Comparison of ENCODE assay signal across 20 cellular contexts in the genomic region with DNA sequence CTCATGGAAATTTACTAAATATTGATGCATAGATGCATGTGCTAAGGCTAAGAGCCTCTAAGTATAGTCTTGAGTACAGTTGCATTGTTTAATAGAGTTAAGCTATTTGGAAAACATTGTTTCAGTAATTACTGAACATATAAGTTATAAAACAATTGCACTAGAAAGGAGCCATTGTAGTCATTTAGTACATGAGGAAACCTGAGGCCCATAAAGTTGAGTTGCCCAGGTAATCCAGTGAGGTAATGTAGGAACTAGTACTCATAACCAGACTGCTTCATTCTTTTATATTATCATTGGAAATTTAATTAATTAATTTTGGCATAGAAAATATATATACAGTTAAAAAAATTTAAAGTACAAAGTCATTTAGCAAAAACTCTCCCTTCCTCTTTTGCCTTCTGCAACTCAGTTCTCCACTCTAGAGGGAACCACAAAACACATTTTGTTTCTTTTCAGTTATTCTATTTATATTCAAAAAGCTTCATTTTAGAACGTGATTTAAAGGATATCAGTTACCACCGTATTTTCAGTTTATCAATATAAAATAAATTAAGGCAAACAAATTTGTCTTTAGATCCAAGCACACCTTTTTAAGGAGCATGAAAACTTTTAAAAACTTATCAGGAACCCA. TPM values are rescaled to one million over a fixed set of nuclear protein-coding genes. Genes with fewer than 3 reads are reported as not detected.
DNase-seq lines count a peak whose midpoint lies in the region; ATAC-seq, FAIRE-seq and TF ChIP-seq lines count a peak whose summit lies in the region.
"Had no signal": no experiment of that assay in that cellular context is flagged by ENCODE, and none has a peak within 500 bp of the region (broad histone marks: within the 10 kb centered on the region; RNA-seq: fewer than 3 reads in every experiment).

No MANE protein-coding gene starts in this region.

- H3K9me3 ChIP-seq in GM12878 (replicated peaks; ENCODE audit: control insufficient read depth, insufficient read depth, low read length) = no peaks in the 10 kb centered on the region
- H3K9me3 ChIP-seq: vagina had no signal

- in situ Hi-C loops in GM12878 (cut with MboI) = loop anchor here (25.0 kb wide), 1 partner anchor 924 kb away; a partner anchor contains a TSS

- H3K4me2 ChIP-seq in GM12878 (ENCODE audit: control insufficient read depth, insufficient read depth) = peak overlapping the region; percentile 76

- DNase-seq in GM12878 (ENCODE audit: low read depth, low spot score) (no peak), NCI-H524 (lab: John Stamatoyannopoulos, UW) (no peak), NCI-H748 treated with DMSO at 0.1 percent for 48 hours (lab: John Stamatoyannopoulos, UW) (no peak)
- DNase-seq: activated CD4-positive, alpha-beta T cell treated with anti-CD3 and anti-CD28 coated beads, Interleukin-2, amount 10 ng/mL, durations not matched to agents 7 days and 5 days; activated CD8-positive, alpha-beta memory T cell treated with anti-CD3 and anti-CD28 coated beads, Interleukin-2, amount 50 U/mL, for 48 hours; aorta; effector memory CD8-positive, alpha-beta T cell; Karpas-422; left ventricle myocardium superior; NCI-H1436; NCI-H2171 treated with DMSO at 0.1 percent for 48 hours; stimulated activated CD8-positive, alpha-beta memory T cell treated with anti-CD3 and anti-CD28 coated beads, Interleukin-4, amount 100 ng/mL, for 48 hours; substantia nigra; SW 1271 had no signal

- H3K4me1 ChIP-seq in GM12878 (ENCODE audit: control insufficient read depth, insufficient read depth, low read length) = peaks cover 55% of the 10 kb centered on the region
- H3K4me1 ChIP-seq: vagina had no signal

- peaks cover 2% of the 10 kb centered on the region; the same call in 1 of the 2 replicates for H3K79me2 ChIP-seq in GM12878 (ENCODE audit: control insufficient read depth, insufficient read depth, low read length)

- no peak for TF ChIP-seq POLR2A in GM12878 (IDR thresholded peaks at IDR 0.05; ENCODE audit: low read depth, low read length)

- peak overlapping the region; percentile 78 for H3K27ac ChIP-seq in GM12878 (ENCODE audit: control insufficient read depth, insufficient read depth)
- H3K27ac ChIP-seq: vagina had no signal

- no peak for TF ChIP-seq RAD21 in GM12878 (IDR thresholded peaks at IDR 0.05; ENCODE audit: insufficient read depth, low read depth, low read length)

- no peaks in the 10 kb centered on the region for H3K27me3 ChIP-seq in GM12878 (replicated peaks in 1 of 2; ENCODE audit: control insufficient read depth in 2 of 2, insufficient read depth in 2 of 2, low read length in 1 of 2)
- H3K27me3 ChIP-seq: vagina had no signal

- CTCF ChIA-PET in GM12878 (lab: Yijun Ruan, JAX) = interaction anchor here (0.9 to 3.0 kb wide), 4 partner anchors 12 to 199 kb away, joined by 3 to 10 read pairs (median 3); no protein-coding TSS in a partner anchor

- RAD21 ChIA-PET in GM12878 (lab: Charles Lee; ENCODE audit: unreplicated experiment) = interaction anchor here (1.3 to 2.9 kb wide), 3 partner anchors 10 to 81 kb away, joined by 3 to 8 read pairs (median 4); a partner anchor contains a TSS

- intact Hi-C loops in GM12878 (cut with micrococcal nuclease; ENCODE audit: unreplicated experiment) = loop anchor here (5.0 to 10.0 kb wide), 5 partner anchors 81 to 927 kb away; a partner anchor contains a TSS

- no TSS peak for BruUV-seq in GM12878 (replicated peaks; lab: Mats Ljungman, UMichigan)

- TF ChIP-seq EP300 in GM12878 (IDR thresholded peaks at IDR 0.05; ENCODE audit: borderline replicate concordance in 1 of 2, control insufficient read depth in 1 of 2, low read depth in 2 of 2, low read length in 2 of 2) = no peak

- peak overlapping the region; percentile 30; the same call in 1 of the 2 replicates for H2AFZ ChIP-seq in GM12878 (ENCODE audit: control insufficient read depth, low read depth, low read length)

- peak overlapping the region; percentile 23; the same call in 1 of the 2 replicates for H3K4me3 ChIP-seq in GM12878
- H3K4me3 ChIP-seq: vagina had no signal

- no peak; a peak in 1 of 6 replicates for TF ChIP-seq CTCF in GM12878 (IDR thresholded peaks at IDR 0.05 in 2 of 3, conservative IDR thresholded peaks at IDR 0.05 in 1 of 3; ENCODE audit: control insufficient read depth in 2 of 3, extremely low read depth in 1 of 3, insufficient read depth in 1 of 3, low read depth in 3 of 3, low read length in 3 of 3)

- H3K36me3 ChIP-seq in GM12878 (ENCODE audit: control insufficient read depth in 2 of 2, insufficient read depth in 2 of 2, low read length in 1 of 2) = peaks cover 0 to 9% of the 10 kb centered on the region in 2 experiments; a peak in 3 of 4 replicates

- H3K9ac ChIP-seq in GM12878 (ENCODE audit: control insufficient read depth, insufficient read depth, low read length) = peak overlapping the region; percentile 46

- ATAC-seq in GM18858 (IDR thresholded peaks at IDR 0.05; ENCODE audit: unreplicated experiment) (peak; percentile 24), GM21576 (IDR thresholded peaks at IDR 0.05; ENCODE audit: unreplicated experiment) (peak; percentile 35), HG03432 (IDR thresholded peaks at IDR 0.05; ENCODE audit: unreplicated experiment) (peak; percentile 30), GM12878 (no peak), GM21737 (IDR thresholded peaks at IDR 0.05; ENCODE audit: unreplicated experiment) (no peak)
- ATAC-seq: effector memory CD8-positive, alpha-beta T cell; left ventricle myocardium superior had no signal

- FAIRE-seq in GM12878 (lab: Jason Lieb, UNC) = no peak

- WGBS in GM12878 (ENCODE audit: insufficient coverage, insufficient replicate concordance, low lambda C conversion rate, missing lambda C conversion rate) = 0% methylated on average over 2 of the region's 2 CpGs

- SMC1A ChIA-PET in GM12878 (lab: Charles Lee; ENCODE audit: uncharacterized antibody, unreplicated experiment) = interaction anchor here (0.9 to 4.0 kb wide), 6 partner anchors 8 to 558 kb away, joined by 3 to 12 read pairs (median 4); a partner anchor contains a TSS

- no peaks in the 10 kb centered on the region for H4K20me1 ChIP-seq in GM12878 (ENCODE audit: control insufficient read depth, insufficient read depth)

- POLR2A ChIA-PET in GM12878 (lab: Charles Lee) = interaction anchor here (2.6 kb wide), 1 partner anchor 80 kb away, joined by 11 read pairs; a partner anchor contains a TSS

TF ChIP-seq in GM12878, 131 proteins besides CTCF, POLR2A, EP300 and RAD21 (continues in another document):
- TF ChIP-seq, protein P1, sequence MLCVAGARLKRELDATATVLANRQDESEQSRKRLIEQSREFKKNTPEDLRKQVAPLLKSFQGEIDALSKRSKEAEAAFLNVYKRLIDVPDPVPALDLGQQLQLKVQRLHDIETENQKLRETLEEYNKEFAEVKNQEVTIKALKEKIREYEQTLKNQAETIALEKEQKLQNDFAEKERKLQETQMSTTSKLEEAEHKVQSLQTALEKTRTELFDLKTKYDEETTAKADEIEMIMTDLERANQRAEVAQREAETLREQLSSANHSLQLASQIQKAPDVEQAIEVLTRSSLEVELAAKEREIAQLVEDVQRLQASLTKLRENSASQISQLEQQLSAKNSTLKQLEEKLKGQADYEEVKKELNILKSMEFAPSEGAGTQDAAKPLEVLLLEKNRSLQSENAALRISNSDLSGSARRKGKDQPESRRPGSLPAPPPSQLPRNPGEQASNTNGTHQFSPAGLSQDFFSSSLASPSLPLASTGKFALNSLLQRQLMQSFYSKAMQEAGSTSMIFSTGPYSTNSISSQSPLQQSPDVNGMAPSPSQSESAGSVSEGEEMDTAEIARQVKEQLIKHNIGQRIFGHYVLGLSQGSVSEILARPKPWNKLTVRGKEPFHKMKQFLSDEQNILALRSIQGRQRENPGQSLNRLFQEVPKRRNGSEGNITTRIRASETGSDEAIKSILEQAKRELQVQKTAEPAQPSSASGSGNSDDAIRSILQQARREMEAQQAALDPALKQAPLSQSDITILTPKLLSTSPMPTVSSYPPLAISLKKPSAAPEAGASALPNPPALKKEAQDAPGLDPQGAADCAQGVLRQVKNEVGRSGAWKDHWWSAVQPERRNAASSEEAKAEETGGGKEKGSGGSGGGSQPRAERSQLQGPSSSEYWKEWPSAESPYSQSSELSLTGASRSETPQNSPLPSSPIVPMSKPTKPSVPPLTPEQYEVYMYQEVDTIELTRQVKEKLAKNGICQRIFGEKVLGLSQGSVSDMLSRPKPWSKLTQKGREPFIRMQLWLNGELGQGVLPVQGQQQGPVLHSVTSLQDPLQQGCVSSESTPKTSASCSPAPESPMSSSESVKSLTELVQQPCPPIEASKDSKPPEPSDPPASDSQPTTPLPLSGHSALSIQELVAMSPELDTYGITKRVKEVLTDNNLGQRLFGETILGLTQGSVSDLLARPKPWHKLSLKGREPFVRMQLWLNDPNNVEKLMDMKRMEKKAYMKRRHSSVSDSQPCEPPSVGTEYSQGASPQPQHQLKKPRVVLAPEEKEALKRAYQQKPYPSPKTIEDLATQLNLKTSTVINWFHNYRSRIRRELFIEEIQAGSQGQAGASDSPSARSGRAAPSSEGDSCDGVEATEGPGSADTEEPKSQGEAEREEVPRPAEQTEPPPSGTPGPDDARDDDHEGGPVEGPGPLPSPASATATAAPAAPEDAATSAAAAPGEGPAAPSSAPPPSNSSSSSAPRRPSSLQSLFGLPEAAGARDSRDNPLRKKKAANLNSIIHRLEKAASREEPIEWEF (IDR thresholded peaks at IDR 0.05; ENCODE audit: insufficient replicate concordance, low read depth, low read length) = no peak
- peak; percentile 70 for TF ChIP-seq RUNX3 (IDR thresholded peaks at IDR 0.05; ENCODE audit: low read length)
- 0 out of 2 replicates have a peak, but pooled peaks have one; percentile 23 for TF ChIP-seq BCL11A (IDR thresholded peaks at IDR 0.05; ENCODE audit: low read depth, low read length)
- TF ChIP-seq MEF2A (IDR thresholded peaks at IDR 0.05; ENCODE audit: insufficient read depth, low read depth, low read length) = peak; percentile 74; the same call in 1 of the 2 replicates

RNA-seq across cellular contexts. Expression of a gene that starts 27.8 kb away (rescaled TPM):
- 0.12 TPM in 1 of 2 replicates, not detected in the other for total RNA-seq in GM12878 (2013; cell fraction: nucleolus; rRNA removed)
- total RNA-seq in GM12878 (2014; rRNA removed) (not detected in 2 replicates), GM12878 (2014; rRNA removed; fragmentation: Illumina TruSeq; extraction: Trizol) (not detected in 2 replicates), GM12878 (2021) (not detected in 2 replicates)
- not detected for polyA plus RNA-seq in GM12878 (2011; ENCODE audit: low read depth)
- polyA plus RNA-seq in GM12878 (2011; rRNA removed) (0.01 and 0.10 TPM in 2 replicates), GM12878 (2014; fragmentation: Illumina TruSeq; extraction: Trizol) (0.14 TPM in 1 of 2 replicates, not detected in the other), GM12878 (2014; fragmentation: Nextera tagmentation; extraction: Ambion mirVana) (not detected), GM12878 (2014; rRNA removed) (not detected in 2 replicates), GM12878 (2016; fragmentation: Nextera tagmentation; extraction: Ambion mirVana) (not detected)
- 0.02 TPM in 1 of 2 replicates, not detected in the other for polyA plus RNA-seq in GM12878 (2011; cell fraction: cytosol; rRNA removed)
- 0.04 and 0.10 TPM in 2 replicates for polyA plus RNA-seq in GM12878 (2011; cell fraction: nucleus; rRNA removed)
- not detected in 2 replicates for polyA plus RNA-seq in GM12878 (2012)
- 0.05 and 0.07 TPM in 2 replicates for polyA minus RNA-seq in GM12878 (2011; rRNA and poly(A)+ RNA removed)
- polyA minus RNA-seq in GM12878 (2011; cell fraction: cytosol; rRNA and poly(A)+ RNA removed) = not detected in 2 replicates
- polyA minus RNA-seq in GM12878 (2011; cell fraction: nucleus; rRNA and poly(A)+ RNA removed) = 0.19 and 0.36 TPM in 2 replicates
- total RNA-seq: activated CD4-positive, alpha-beta T cell treated with anti-CD3 and anti-CD28 coated beads, Interleukin-2, amount 10 ng/mL, durations not matched to agents 7 days and 5 days; aorta; HT-29; left ventricle myocardium superior; vagina had no signal
- polyA plus RNA-seq: aorta had no signal

Comparison
In these comparisons a context has a peak if more than half of its experiments do, and no peak if none do; other contexts are left out.
1. ATAC-seq: peak in GM18858 (single experiment), GM21576 (single experiment) and HG03432 (single experiment); none in GM12878 (single experiment) and GM21737 (single experiment).